1 cellular context compared by ENCODE assay signal in genomic region chr7:102616507-102617125, GRCh38.
TF ChIP-seq lines count a peak whose summit lies in the region.

TSS of gene RASA4 (minus strand) at chr7:102616756. CDS start at chr7:102616689, 67 bp downstream.

TF ChIP-seq in K562, 482 proteins besides CTCF, POLR2A, EP300 and RAD21 (continued from another document):
- TF ChIP-seq, protein P1, sequence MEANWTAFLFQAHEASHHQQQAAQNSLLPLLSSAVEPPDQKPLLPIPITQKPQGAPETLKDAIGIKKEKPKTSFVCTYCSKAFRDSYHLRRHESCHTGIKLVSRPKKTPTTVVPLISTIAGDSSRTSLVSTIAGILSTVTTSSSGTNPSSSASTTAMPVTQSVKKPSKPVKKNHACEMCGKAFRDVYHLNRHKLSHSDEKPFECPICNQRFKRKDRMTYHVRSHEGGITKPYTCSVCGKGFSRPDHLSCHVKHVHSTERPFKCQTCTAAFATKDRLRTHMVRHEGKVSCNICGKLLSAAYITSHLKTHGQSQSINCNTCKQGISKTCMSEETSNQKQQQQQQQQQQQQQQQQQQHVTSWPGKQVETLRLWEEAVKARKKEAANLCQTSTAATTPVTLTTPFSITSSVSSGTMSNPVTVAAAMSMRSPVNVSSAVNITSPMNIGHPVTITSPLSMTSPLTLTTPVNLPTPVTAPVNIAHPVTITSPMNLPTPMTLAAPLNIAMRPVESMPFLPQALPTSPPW (CRISPR knock-in tag; IDR thresholded peaks at IDR 0.05), result peak; percentile 57
